1 cellular context compared by ENCODE assay signal in the genomic region with DNA sequence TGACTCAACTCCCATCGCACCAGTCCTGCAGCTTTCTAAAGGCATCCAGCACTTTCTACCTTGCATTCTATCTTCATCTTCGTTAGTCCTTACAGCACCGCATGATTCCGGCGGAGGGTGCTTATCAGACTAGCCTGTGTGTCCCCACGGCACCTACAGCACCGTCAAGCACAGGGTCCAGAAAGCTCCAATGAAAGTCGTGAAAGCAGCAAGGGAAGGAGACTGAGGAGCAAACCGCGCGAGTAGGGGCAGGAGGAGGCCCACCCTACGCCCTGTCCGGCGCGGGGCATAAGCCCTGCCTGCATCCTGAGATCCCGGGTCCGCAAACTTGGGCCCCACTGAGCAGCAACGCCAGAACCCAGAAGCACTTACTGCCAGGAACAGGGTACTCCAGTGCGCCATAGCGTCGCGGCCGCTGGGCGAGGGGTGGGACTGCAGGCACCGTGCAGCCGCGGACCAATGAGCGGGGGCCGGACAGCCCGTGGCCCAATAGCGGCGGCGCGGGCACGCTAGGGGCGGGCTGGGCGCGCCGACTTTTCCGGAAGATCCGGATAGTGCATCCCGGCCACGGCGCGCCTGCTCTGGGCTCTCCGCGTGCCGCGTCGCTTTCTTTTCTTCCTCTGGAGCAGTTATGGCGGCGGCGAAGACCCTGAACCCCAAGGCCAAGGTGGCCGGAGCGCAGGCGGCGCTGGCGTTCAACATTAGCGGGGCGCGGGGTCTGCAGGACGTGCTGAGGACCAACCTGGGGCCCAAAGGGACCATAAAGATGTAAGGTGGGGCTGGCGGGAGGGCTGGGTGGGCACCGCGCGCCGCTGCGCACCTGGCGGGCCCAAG.
TF ChIP-seq lines count a peak whose summit lies in the region.

No MANE protein-coding gene starts in this region.

TF ChIP-seq in HEK293, 187 proteins besides CTCF, POLR2A, EP300 and RAD21 (continued from another document and continues in another):
- TF ChIP-seq, protein P1, sequence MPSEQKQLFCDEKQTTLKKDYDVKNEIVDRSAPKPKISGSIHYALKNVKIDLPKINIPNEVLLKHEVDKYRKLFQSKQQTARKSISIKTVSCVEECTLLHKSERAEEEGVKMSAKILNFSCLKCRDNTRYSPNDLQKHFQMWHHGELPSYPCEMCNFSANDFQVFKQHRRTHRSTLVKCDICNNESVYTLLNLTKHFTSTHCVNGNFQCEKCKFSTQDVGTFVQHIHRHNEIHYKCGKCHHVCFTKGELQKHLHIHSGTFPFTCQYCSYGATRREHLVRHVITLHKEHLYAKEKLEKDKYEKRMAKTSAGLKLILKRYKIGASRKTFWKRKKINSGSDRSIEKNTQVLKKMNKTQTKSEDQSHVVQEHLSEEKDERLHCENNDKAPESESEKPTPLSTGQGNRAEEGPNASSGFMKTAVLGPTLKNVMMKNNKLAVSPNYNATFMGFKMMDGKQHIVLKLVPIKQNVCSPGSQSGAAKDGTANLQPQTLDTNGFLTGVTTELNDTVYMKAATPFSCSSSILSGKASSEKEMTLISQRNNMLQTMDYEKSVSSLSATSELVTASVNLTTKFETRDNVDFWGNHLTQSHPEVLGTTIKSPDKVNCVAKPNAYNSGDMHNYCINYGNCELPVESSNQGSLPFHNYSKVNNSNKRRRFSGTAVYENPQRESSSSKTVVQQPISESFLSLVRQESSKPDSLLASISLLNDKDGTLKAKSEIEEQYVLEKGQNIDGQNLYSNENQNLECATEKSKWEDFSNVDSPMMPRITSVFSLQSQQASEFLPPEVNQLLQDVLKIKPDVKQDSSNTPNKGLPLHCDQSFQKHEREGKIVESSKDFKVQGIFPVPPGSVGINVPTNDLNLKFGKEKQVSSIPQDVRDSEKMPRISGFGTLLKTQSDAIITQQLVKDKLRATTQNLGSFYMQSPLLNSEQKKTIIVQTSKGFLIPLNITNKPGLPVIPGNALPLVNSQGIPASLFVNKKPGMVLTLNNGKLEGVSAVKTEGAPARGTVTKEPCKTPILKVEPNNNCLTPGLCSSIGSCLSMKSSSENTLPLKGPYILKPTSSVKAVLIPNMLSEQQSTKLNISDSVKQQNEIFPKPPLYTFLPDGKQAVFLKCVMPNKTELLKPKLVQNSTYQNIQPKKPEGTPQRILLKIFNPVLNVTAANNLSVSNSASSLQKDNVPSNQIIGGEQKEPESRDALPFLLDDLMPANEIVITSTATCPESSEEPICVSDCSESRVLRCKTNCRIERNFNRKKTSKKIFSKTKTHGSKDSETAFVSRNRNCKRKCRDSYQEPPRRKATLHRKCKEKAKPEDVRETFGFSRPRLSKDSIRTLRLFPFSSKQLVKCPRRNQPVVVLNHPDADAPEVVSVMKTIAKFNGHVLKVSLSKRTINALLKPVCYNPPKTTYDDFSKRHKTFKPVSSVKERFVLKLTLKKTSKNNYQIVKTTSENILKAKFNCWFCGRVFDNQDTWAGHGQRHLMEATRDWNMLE (tag by site-specific recombination; conservative IDR thresholded peaks at IDR 0.05; ENCODE audit: low read depth): no peak
- no peak for TF ChIP-seq ZBTB21 (tag by site-specific recombination; IDR thresholded peaks at IDR 0.05)
- TF ChIP-seq TCF7L2 (IDR thresholded peaks at IDR 0.05; ENCODE audit: borderline replicate concordance, low read depth, low read length): no peak
- peak; percentile 40; the same call in 1 of the 2 replicates for TF ChIP-seq ZFP69B (tag by site-specific recombination; IDR thresholded peaks at IDR 0.05)
- TF ChIP-seq MYNN (tag by site-specific recombination; IDR thresholded peaks at IDR 0.05; ENCODE audit: borderline replicate concordance): no peak
- peak; percentile 88 for TF ChIP-seq ZNF335 (tag by site-specific recombination; conservative IDR thresholded peaks at IDR 0.05)
- TF ChIP-seq ZNF292 (tag by site-specific recombination; IDR thresholded peaks at IDR 0.05; ENCODE audit: borderline replicate concordance, low read depth): no peak
- TF ChIP-seq ZXDB (tag by site-specific recombination; IDR thresholded peaks at IDR 0.05): no peak; the same call in 1 of the 2 replicates
- no peak for TF ChIP-seq ZNF830 (tag by site-specific recombination; IDR thresholded peaks at IDR 0.05; ENCODE audit: low read depth)
- TF ChIP-seq ZNF707 (tag by site-specific recombination; IDR thresholded peaks at IDR 0.05): peak; percentile 86
- TF ChIP-seq OVOL3 (tag by site-specific recombination; IDR thresholded peaks at IDR 0.05): no peak; the same call in 1 of the 2 replicates
- TF ChIP-seq SALL2 (tag by site-specific recombination; IDR thresholded peaks at IDR 0.05; ENCODE audit: borderline replicate concordance): no peak
- TF ChIP-seq ZBTB20 (tag by site-specific recombination; IDR thresholded peaks at IDR 0.05): peak; percentile 86
- TF ChIP-seq PRDM1 (tag by site-specific recombination; IDR thresholded peaks at IDR 0.05): peak; percentile 91
- peak; percentile 57 for TF ChIP-seq SP3 (tag by site-specific recombination; IDR thresholded peaks at IDR 0.05)
- peak; percentile 92 for TF ChIP-seq ZBTB26 (tag by site-specific recombination; optimal IDR thresholded peaks at IDR 0.05)
- no peak for TF ChIP-seq ZNF248 (tag by site-specific recombination; IDR thresholded peaks at IDR 0.05)
- TF ChIP-seq EGR2 (tag by site-specific recombination; IDR thresholded peaks at IDR 0.05; ENCODE audit: low read depth): no peak
- TF ChIP-seq YY1 (tag by site-specific recombination; IDR thresholded peaks at IDR 0.05): peak; percentile 3; the same call in 1 of the 2 replicates
- no peak for TF ChIP-seq ZNF404 (tag by site-specific recombination; IDR thresholded peaks at IDR 0.05)
- TF ChIP-seq ZNF544 (tag by site-specific recombination; IDR thresholded peaks at IDR 0.05): no peak
- peak; percentile 57; the same call in 1 of the 2 replicates for TF ChIP-seq ZNF394 (tag by site-specific recombination; IDR thresholded peaks at IDR 0.05; ENCODE audit: borderline replicate concordance)
- 0 out of 2 replicates have a peak, but pooled peaks have one; percentile 23 for TF ChIP-seq KLF1 (tag by site-specific recombination; IDR thresholded peaks at IDR 0.05)
- TF ChIP-seq ZIC2 (tag by site-specific recombination; IDR thresholded peaks at IDR 0.05): no peak
- TF ChIP-seq KLF16 (tag by site-specific recombination; IDR thresholded peaks at IDR 0.05): peak; percentile 41; the same call in 1 of the 2 replicates
- peak; percentile 44; the same call in 1 of the 2 replicates for TF ChIP-seq ZBTB8A (tag by site-specific recombination; IDR thresholded peaks at IDR 0.05)
- TF ChIP-seq ZNF350 (tag by site-specific recombination; IDR thresholded peaks at IDR 0.05): no peak
- TF ChIP-seq ZNF501 (tag by site-specific recombination; IDR thresholded peaks at IDR 0.05): 0 out of 2 replicates have a peak, but pooled peaks have one; percentile 30
- TF ChIP-seq, protein P2, sequence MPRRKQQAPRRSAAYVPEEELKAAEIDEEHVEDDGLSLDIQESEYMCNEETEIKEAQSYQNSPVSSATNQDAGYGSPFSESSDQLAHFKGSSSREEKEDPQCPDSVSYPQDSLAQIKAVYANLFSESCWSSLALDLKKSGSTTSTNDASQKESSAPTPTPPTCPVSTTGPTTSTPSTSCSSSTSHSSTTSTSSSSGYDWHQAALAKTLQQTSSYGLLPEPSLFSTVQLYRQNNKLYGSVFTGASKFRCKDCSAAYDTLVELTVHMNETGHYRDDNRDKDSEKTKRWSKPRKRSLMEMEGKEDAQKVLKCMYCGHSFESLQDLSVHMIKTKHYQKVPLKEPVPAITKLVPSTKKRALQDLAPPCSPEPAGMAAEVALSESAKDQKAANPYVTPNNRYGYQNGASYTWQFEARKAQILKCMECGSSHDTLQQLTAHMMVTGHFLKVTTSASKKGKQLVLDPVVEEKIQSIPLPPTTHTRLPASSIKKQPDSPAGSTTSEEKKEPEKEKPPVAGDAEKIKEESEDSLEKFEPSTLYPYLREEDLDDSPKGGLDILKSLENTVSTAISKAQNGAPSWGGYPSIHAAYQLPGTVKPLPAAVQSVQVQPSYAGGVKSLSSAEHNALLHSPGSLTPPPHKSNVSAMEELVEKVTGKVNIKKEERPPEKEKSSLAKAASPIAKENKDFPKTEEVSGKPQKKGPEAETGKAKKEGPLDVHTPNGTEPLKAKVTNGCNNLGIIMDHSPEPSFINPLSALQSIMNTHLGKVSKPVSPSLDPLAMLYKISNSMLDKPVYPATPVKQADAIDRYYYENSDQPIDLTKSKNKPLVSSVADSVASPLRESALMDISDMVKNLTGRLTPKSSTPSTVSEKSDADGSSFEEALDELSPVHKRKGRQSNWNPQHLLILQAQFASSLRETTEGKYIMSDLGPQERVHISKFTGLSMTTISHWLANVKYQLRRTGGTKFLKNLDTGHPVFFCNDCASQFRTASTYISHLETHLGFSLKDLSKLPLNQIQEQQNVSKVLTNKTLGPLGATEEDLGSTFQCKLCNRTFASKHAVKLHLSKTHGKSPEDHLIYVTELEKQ (tag by site-specific recombination; IDR thresholded peaks at IDR 0.05; ENCODE audit: borderline replicate concordance): no peak
- TF ChIP-seq ZBTB6 (tag by site-specific recombination; IDR thresholded peaks at IDR 0.05): no peak
- no peak for TF ChIP-seq ZFP37 (tag by site-specific recombination; IDR thresholded peaks at IDR 0.05)
- no peak for TF ChIP-seq SP7 (tag by site-specific recombination; IDR thresholded peaks at IDR 0.05)
- TF ChIP-seq ZBTB17 (tag by site-specific recombination; IDR thresholded peaks at IDR 0.05): peak; percentile 92
- no peak for TF ChIP-seq ZNF202 (tag by site-specific recombination; IDR thresholded peaks at IDR 0.05; ENCODE audit: borderline replicate concordance)
- no peak for TF ChIP-seq ZNF175 (tag by site-specific recombination; IDR thresholded peaks at IDR 0.05)
- no peak for TF ChIP-seq ZNF140 (tag by site-specific recombination; IDR thresholded peaks at IDR 0.05)
- no peak for TF ChIP-seq ZNF670 (tag by site-specific recombination; IDR thresholded peaks at IDR 0.05; ENCODE audit: low read depth)
- TF ChIP-seq, protein P3, sequence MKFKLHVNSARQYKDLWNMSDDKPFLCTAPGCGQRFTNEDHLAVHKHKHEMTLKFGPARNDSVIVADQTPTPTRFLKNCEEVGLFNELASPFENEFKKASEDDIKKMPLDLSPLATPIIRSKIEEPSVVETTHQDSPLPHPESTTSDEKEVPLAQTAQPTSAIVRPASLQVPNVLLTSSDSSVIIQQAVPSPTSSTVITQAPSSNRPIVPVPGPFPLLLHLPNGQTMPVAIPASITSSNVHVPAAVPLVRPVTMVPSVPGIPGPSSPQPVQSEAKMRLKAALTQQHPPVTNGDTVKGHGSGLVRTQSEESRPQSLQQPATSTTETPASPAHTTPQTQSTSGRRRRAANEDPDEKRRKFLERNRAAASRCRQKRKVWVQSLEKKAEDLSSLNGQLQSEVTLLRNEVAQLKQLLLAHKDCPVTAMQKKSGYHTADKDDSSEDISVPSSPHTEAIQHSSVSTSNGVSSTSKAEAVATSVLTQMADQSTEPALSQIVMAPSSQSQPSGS (tag by site-specific recombination; IDR thresholded peaks at IDR 0.05; ENCODE audit: low read depth): no peak
- no peak for TF ChIP-seq KLF17 (tag by site-specific recombination; IDR thresholded peaks at IDR 0.05)
- TF ChIP-seq, protein P4, sequence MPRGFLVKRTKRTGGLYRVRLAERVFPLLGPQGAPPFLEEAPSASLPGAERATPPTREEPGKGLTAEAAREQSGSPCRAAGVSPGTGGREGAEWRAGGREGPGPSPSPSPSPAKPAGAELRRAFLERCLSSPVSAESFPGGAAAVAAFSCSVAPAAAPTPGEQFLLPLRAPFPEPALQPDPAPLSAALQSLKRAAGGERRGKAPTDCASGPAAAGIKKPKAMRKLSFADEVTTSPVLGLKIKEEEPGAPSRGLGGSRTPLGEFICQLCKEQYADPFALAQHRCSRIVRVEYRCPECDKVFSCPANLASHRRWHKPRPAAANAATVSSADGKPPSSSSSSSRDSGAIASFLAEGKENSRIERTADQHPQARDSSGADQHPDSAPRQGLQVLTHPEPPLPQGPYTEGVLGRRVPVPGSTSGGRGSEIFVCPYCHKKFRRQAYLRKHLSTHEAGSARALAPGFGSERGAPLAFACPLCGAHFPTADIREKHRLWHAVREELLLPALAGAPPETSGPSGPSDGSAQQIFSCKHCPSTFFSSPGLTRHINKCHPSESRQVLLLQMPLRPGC (tag by site-specific recombination; IDR thresholded peaks at IDR 0.05): no peak
- TF ChIP-seq ZNF16 (tag by site-specific recombination; IDR thresholded peaks at IDR 0.05; ENCODE audit: low read depth): no peak
- no peak for TF ChIP-seq ZNF24 (tag by site-specific recombination; IDR thresholded peaks at IDR 0.05)
- no peak for TF ChIP-seq ZNF626 (tag by site-specific recombination; IDR thresholded peaks at IDR 0.05)
- TF ChIP-seq ZNF423 (tag by site-specific recombination; IDR thresholded peaks at IDR 0.05): no peak
- TF ChIP-seq, protein P5, sequence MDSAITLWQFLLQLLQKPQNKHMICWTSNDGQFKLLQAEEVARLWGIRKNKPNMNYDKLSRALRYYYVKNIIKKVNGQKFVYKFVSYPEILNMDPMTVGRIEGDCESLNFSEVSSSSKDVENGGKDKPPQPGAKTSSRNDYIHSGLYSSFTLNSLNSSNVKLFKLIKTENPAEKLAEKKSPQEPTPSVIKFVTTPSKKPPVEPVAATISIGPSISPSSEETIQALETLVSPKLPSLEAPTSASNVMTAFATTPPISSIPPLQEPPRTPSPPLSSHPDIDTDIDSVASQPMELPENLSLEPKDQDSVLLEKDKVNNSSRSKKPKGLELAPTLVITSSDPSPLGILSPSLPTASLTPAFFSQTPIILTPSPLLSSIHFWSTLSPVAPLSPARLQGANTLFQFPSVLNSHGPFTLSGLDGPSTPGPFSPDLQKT (IDR thresholded peaks at IDR 0.05; ENCODE audit: borderline replicate concordance, low read depth, low read length): no peak
- TF ChIP-seq ZNF366 (tag by site-specific recombination; conservative IDR thresholded peaks at IDR 0.05): 0 out of 2 replicates have a peak, but pooled peaks have one; percentile 19
